Comparison of ENCODE assay signal across 16 cellular contexts in the genomic region with DNA sequence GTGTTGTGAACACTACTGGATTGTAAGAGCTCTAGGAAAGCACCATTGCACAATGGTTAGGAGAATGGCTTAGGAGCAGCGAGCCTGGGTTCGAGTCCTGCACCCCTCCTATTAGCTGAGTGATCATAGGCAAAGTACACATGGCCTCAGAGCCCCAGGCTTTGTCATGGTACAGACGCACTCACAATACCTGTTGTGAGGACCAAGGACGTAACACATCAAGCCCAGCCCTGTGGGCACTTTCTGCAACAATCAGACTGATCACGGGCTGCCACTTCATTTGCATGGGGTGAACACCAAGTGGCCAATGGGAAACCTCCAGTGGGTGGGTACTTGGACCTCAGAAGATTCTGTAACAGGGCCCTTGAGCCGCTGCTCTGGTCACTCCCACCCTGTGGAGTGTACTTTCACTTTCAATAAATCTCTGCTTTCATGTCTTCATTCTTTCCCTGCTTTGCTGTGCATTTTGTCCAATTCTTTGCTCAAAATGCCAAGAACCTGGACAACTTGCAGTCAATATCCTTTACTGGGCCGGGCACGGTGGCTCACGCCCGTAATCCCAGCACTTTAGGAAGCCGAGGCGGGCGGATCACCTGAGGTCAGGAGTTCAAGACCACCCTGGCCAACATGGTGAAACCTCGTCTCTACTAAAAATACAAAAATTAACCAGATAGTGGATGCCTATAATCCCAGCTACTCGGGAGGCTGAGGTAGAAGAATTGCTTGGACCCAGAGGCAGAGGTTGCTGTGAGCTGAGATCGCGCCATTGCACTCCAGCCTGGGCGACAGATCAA. TPM values are rescaled to one million over a fixed set of nuclear protein-coding genes. Genes with fewer than 3 reads are reported as not detected.
A peak's percentile ranks its signal among the peaks of the same experiment; 100 is the strongest.
DNase-seq lines count a peak whose midpoint lies in the region; ATAC-seq and TF ChIP-seq lines count a peak whose summit lies in the region.
"Had no signal": no experiment of that assay in that cellular context is flagged by ENCODE, and none has a peak within 500 bp of the region (broad histone marks: within the 10 kb centered on the region; RNA-seq: fewer than 3 reads in every experiment).

No MANE protein-coding gene starts in this region.

- ATAC-seq in HG02970 (IDR thresholded peaks at IDR 0.05; ENCODE audit: low FRiP score, unreplicated experiment) (no peak), GM21447 (IDR thresholded peaks at IDR 0.05; ENCODE audit: unreplicated experiment) (no peak), HG03469 (IDR thresholded peaks at IDR 0.05; ENCODE audit: unreplicated experiment) (no peak)
- ATAC-seq: HCT116; stimulated activated naive CD8-positive, alpha-beta T cell treated with anti-CD3 and anti-CD28 coated beads, Interleukin-15, amount 100 ng/mL, for 72 hours had no signal

- H3K36me3 Mint-ChIP-seq in endodermal cell (ENCODE audit: low read depth): no peaks in the 10 kb centered on the region
- H3K36me3 Mint-ChIP-seq in type B pancreatic cell: no peaks in the 10 kb centered on the region
- H3K36me3 Mint-ChIP-seq: activated naive CD8-positive, alpha-beta T cell had no signal

- H2AFZ ChIP-seq in Loucy (ENCODE audit: low read length): peak overlapping the region; percentile 36; the same call in 1 of the 2 replicates

- no peaks in the 10 kb centered on the region for H3K79me2 ChIP-seq in Loucy (ENCODE audit: insufficient read depth, low read length)

- H3K9me3 ChIP-seq in Loucy (ENCODE audit: insufficient read depth, low read depth, low read length): no peaks in the 10 kb centered on the region
- H3K9me3 ChIP-seq in endodermal cell (ENCODE audit: control insufficient read depth, low read length): no peaks in the 10 kb centered on the region
- H3K9me3 ChIP-seq in mucosa of rectum (ENCODE audit: control insufficient read depth in 2 of 2, low read length in 2 of 2): no peaks in the 10 kb centered on the region

- H3K9ac ChIP-seq in Loucy (ENCODE audit: low read depth, low read length, poor library complexity, severe bottlenecking): no peak overlapping the region
- no peak overlapping the region for H3K9ac ChIP-seq in endodermal cell (ENCODE audit: extremely low read depth, low read length, poor library complexity, severe bottlenecking)
- no peak overlapping the region for H3K9ac ChIP-seq in mucosa of rectum (ENCODE audit: low read depth in 1 of 2, low read length in 2 of 2)

- DNase-seq in AG10803 (ENCODE audit: low read depth) (peak; percentile 15), endodermal cell (peak; percentile 36), type B pancreatic cell (ENCODE audit: extremely low spot score, unreplicated experiment) (no peak)
- DNase-seq: activated CD4-positive, alpha-beta T cell treated with anti-CD3 and anti-CD28 coated beads, Interleukin-2, amount 50 U/mL, for 48 hours; CD4-positive, alpha-beta T cell; MM.1S; stimulated activated CD4-positive, alpha-beta T cell treated with anti-CD3 and anti-CD28 coated beads, Interleukin-2, amount 100 ng/mL, for 48 hours; stimulated activated naive CD8-positive, alpha-beta T cell treated with anti-CD3 and anti-CD28 coated beads, Interleukin-15, amount 100 ng/mL, for 72 hours had no signal

- peaks cover 2% of the 10 kb centered on the region for H3K27me3 Mint-ChIP-seq in endodermal cell (ENCODE audit: insufficient read depth)
- H3K27me3 Mint-ChIP-seq in type B pancreatic cell: peaks cover 12% of the 10 kb centered on the region

- H3K27ac ChIP-seq in endodermal cell (ENCODE audit: low read depth, low read length) (no peak overlapping the region), mucosa of rectum (ENCODE audit: low read depth in 2 of 2, low read length in 2 of 2) (no peak overlapping the region)

- no peaks in the 10 kb centered on the region for H4K20me1 ChIP-seq in Loucy (ENCODE audit: insufficient read depth, low read length, poor library complexity, severe bottlenecking)

- no peak overlapping the region for H3K4me3 Mint-ChIP-seq in endodermal cell
- H3K4me3 Mint-ChIP-seq in type B pancreatic cell: no peak overlapping the region
- H3K4me3 Mint-ChIP-seq: activated naive CD8-positive, alpha-beta T cell; CD4-positive, alpha-beta T cell; neural crest cell; stimulated activated naive CD8-positive, alpha-beta T cell treated with anti-CD3 and anti-CD28 coated beads, Interleukin-15, amount 100 ng/mL, for 72 hours had no signal

- TF ChIP-seq CTCF in AG10803 (conservative IDR thresholded peaks at IDR 0.05; ENCODE audit: low read length) (no peak), Loucy (conservative IDR thresholded peaks at IDR 0.05; ENCODE audit: low read length) (no peak), endodermal cell (conservative IDR thresholded peaks at IDR 0.05) (no peak), type B pancreatic cell (conservative IDR thresholded peaks at IDR 0.05) (no peak)

- no peaks in the 10 kb centered on the region for H3K9me2 ChIP-seq in Loucy (replicated peaks; ENCODE audit: low read depth, low read length)

- H3F3A ChIP-seq in Loucy (ENCODE audit: low read depth): no peaks in the 10 kb centered on the region

- peaks cover 3% of the 10 kb centered on the region for H3K4me1 Mint-ChIP-seq in endodermal cell
- H3K4me1 Mint-ChIP-seq in type B pancreatic cell (ENCODE audit: unreplicated experiment): peaks cover 4% of the 10 kb centered on the region

- no peaks in the 10 kb centered on the region for H3K9me3 Mint-ChIP-seq in endodermal cell
- no peaks in the 10 kb centered on the region for H3K9me3 Mint-ChIP-seq in type B pancreatic cell
- H3K9me3 Mint-ChIP-seq: CD4-positive, alpha-beta T cell; neural crest cell; stimulated activated naive CD8-positive, alpha-beta T cell treated with anti-CD3 and anti-CD28 coated beads, Interleukin-15, amount 100 ng/mL, for 72 hours had no signal

- H3K36me3 ChIP-seq in Loucy (ENCODE audit: insufficient read depth, low read length) (no peaks in the 10 kb centered on the region), endodermal cell (ENCODE audit: control insufficient read depth, insufficient read depth, low read length) (no peaks in the 10 kb centered on the region), mucosa of rectum (ENCODE audit: control insufficient read depth in 2 of 2, insufficient read depth in 2 of 2, low read length in 2 of 2) (no peaks in the 10 kb centered on the region)

- H3K4me2 ChIP-seq in Loucy (ENCODE audit: low read depth, low read length, poor library complexity, severe bottlenecking): no peak overlapping the region

- H3K4me3 ChIP-seq in AG10803 (ENCODE audit: low read length): peak overlapping the region; percentile 6
- no peak overlapping the region for H3K4me3 ChIP-seq in Loucy (ENCODE audit: low read length, poor library complexity, severe bottlenecking)
- no peak overlapping the region for H3K4me3 ChIP-seq in endodermal cell (ENCODE audit: low read length)
- H3K4me3 ChIP-seq in mucosa of rectum (ENCODE audit: low read length in 2 of 2): peak overlapping the region; percentile 4 to 43

- no peaks in the 10 kb centered on the region for H3K4me1 ChIP-seq in Loucy (ENCODE audit: insufficient read depth, low read length, poor library complexity, severe bottlenecking)
- no peaks in the 10 kb centered on the region for H3K4me1 ChIP-seq in endodermal cell (ENCODE audit: control insufficient read depth, insufficient read depth, low read length)
- H3K4me1 ChIP-seq in mucosa of rectum (ENCODE audit: control insufficient read depth in 2 of 2, insufficient read depth in 2 of 2, low read length in 2 of 2): no peaks in the 10 kb centered on the region

- H3K27me3 ChIP-seq in Loucy (ENCODE audit: insufficient read depth, low read length, poor library complexity, severe bottlenecking) (no peaks in the 10 kb centered on the region), endodermal cell (ENCODE audit: control insufficient read depth, insufficient read depth, low read length, poor library complexity, severe bottlenecking) (no peaks in the 10 kb centered on the region), mucosa of rectum (ENCODE audit: control insufficient read depth in 2 of 2, insufficient read depth in 2 of 2, low read length in 2 of 2) (no peaks in the 10 kb centered on the region)

- 77 to 88% methylated on average over 9 to 18 of the region's 18 CpGs for WGBS in endodermal cell (ENCODE audit: insufficient coverage in 1 of 2, insufficient read length in 1 of 2), 2 experiments

- H3K27ac Mint-ChIP-seq in endodermal cell (no peak overlapping the region), type B pancreatic cell (no peak overlapping the region)
- H3K27ac Mint-ChIP-seq: activated naive CD8-positive, alpha-beta T cell; CD4-positive, alpha-beta T cell; stimulated activated naive CD8-positive, alpha-beta T cell treated with anti-CD3 and anti-CD28 coated beads, Interleukin-15, amount 100 ng/mL, for 72 hours had no signal

RNA-seq across cellular contexts. Expression of gene GLRX5, which starts 28.2 kb away (rescaled TPM):
- total RNA-seq in endodermal cell: 10 to 100 TPM; 62.4 to 63.4 TPM
- polyA plus RNA-seq in endodermal cell (2013, experiment 1 of 2): 73.3 TPM
- 69.6 TPM for polyA plus RNA-seq in endodermal cell (2013, experiment 2 of 2)
- 48.8 and 59.4 TPM in 2 replicates for total RNA-seq in type B pancreatic cell (ENCODE audit: low replicate concordance)

RNA-seq across cellular contexts. Expression of gene SYNE3, which starts 46.6 kb away (rescaled TPM):
- 1 to 10 TPM; 1.0 to 5.2 TPM for total RNA-seq in endodermal cell
- polyA plus RNA-seq in endodermal cell (2013, experiment 1 of 2): 0.61 TPM
- polyA plus RNA-seq in endodermal cell (2013, experiment 2 of 2): 0.87 TPM
- total RNA-seq in type B pancreatic cell (ENCODE audit: low replicate concordance): 0.65 and 2.9 TPM in 2 replicates

Comparison
In these comparisons a context has a peak if more than half of its experiments do, and no peak if none do; other contexts are left out.
1. H3K4me3 ChIP-seq: peak in AG10803 (single experiment) and mucosa of rectum (2 of 2); none in Loucy (single experiment) and endodermal cell (single experiment).